ENCODE assay signal across 10 cellular contexts in the genomic region with DNA sequence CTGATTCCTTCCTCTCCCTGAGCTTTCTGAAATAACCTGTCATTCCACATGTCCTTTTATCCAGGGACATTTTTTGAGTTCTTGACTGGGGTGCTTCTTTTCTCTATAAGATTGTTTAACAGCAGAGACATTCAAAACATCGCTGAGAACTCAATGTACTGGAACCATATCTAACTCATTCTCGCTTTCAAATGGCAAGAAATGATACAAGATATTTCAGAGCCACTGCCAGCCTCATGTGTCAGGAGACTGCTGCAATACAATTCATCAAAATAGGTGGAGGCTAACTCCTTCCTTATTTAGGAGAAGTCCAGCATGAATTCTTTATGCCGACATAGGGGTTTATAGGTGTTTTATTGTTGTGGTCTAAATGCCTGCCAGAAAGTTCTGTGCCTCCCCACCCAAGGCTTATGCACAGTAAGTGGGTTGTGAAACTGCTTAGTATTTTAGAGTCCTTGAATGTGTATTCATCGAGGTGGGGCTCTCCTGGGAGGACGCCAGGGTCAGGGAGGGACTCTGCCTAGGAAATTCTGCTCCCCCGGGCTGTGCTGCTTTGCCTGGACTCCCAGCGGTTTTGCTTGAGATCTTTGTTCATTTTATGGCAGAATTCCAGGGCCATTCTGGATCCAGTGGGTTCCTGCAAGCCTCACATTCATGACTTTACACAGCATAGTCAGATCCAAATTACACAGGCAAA. TPM values are rescaled to one million over a fixed set of nuclear protein-coding genes. Genes with fewer than 3 reads are reported as not detected.
DNase-seq lines count a peak whose midpoint lies in the region; ATAC-seq and TF ChIP-seq lines count a peak whose summit lies in the region.
"Had no signal": no experiment of that assay in that cellular context is flagged by ENCODE, and none has a peak within 500 bp of the region (broad histone marks: within the 10 kb centered on the region; RNA-seq: fewer than 3 reads in every experiment).

No MANE protein-coding gene starts in this region.

- no peaks in the 10 kb centered on the region for H3K27me3 ChIP-seq in A673 (replicated peaks; ENCODE audit: insufficient read depth, low read depth, low read length, poor library complexity)
- H3K27me3 ChIP-seq in esophagus (ENCODE audit: control insufficient read depth in 1 of 2, insufficient read depth in 2 of 2, low read length in 2 of 2) = no peaks in the 10 kb centered on the region

- CTCF ChIA-PET in A673 (lab: Charles Lee) = no interaction called here

- DNase-seq in A673 (ENCODE audit: low spot score) = peak; percentile 19
- DNase-seq in NCI-H226 = peak; percentile 97
- DNase-seq in myocyte (ENCODE audit: low read depth) = peak; percentile 65
- no peak for DNase-seq in NCI-H2196 (lab: John Stamatoyannopoulos, UW; ENCODE audit: unreplicated experiment)
- DNase-seq: activated effector memory CD4-positive, alpha-beta T cell treated with Interleukin-2 at 50 U/mL for 16 hours had no signal

- intact Hi-C loops in A673 (cut with micrococcal nuclease; ENCODE audit: unreplicated experiment) = no loop called here

- no peak overlapping the region for H3K27ac ChIP-seq in A673 (ENCODE audit: low read depth, low read length, poor library complexity, severe bottlenecking)
- peak overlapping the region; percentile 81 to 89 for H3K27ac ChIP-seq in esophagus (ENCODE audit: low read depth in 2 of 2, low read length in 1 of 2)
- H3K27ac ChIP-seq: C4-2B had no signal

- 17 to 31% methylated on average over 7 of the region's 7 CpGs for WGBS in esophagus, 2 donors

- H3K4me1 ChIP-seq in A673 (ENCODE audit: insufficient read depth, low read length, poor library complexity, severe bottlenecking) = peaks cover 19% of the 10 kb centered on the region
- peaks cover 0 to 2% of the 10 kb centered on the region in 2 donors for H3K4me1 ChIP-seq in esophagus (ENCODE audit: control insufficient read depth in 2 of 2, insufficient read depth in 2 of 2, low read length in 1 of 2)

- H3K36me3 ChIP-seq in A673 (ENCODE audit: insufficient read depth, low read length, poor library complexity, severe bottlenecking) (no peaks in the 10 kb centered on the region), esophagus (ENCODE audit: control insufficient read depth in 2 of 2, insufficient read depth in 2 of 2, low read length in 1 of 2) (no peaks in the 10 kb centered on the region)

- POLR2A ChIA-PET in A673 (lab: Charles Lee; ENCODE audit: low non-redundant PET) = interaction anchor here (0.6 kb wide), 1 partner anchor 217 kb away, joined by 3 read pairs; no protein-coding TSS in a partner anchor

- H3K4me3 ChIP-seq in A673 (ENCODE audit: low read depth, low read length, poor library complexity, severe bottlenecking) = no peak overlapping the region
- no peak overlapping the region for H3K4me3 ChIP-seq in esophagus (ENCODE audit: low read depth in 1 of 2, low read length in 2 of 2)

- ATAC-seq in HG03571 (IDR thresholded peaks at IDR 0.05; ENCODE audit: unreplicated experiment) (no peak), HG03196 (IDR thresholded peaks at IDR 0.05; ENCODE audit: unreplicated experiment) (no peak), HG03354 (IDR thresholded peaks at IDR 0.05; ENCODE audit: poor library complexity, severe bottlenecking, unreplicated experiment) (no peak)

- TF ChIP-seq CTCF in A673 (conservative IDR thresholded peaks at IDR 0.05; ENCODE audit: low read depth, low read length) = no peak

- H3K9me3 ChIP-seq in A673 (ENCODE audit: low read depth, low read length, poor library complexity, severe bottlenecking) = no peaks in the 10 kb centered on the region
- no peaks in the 10 kb centered on the region for H3K9me3 ChIP-seq in esophagus (ENCODE audit: control insufficient read depth in 2 of 2, insufficient read depth in 1 of 2, low read depth in 1 of 2, low read length in 1 of 2)

- BruUV-seq in A673 (replicated peaks; lab: Mats Ljungman, UMichigan) = no TSS peak

RNA-seq across cellular contexts. Expression of gene ZNF474, which starts 53.9 kb away (rescaled TPM):
- total RNA-seq in A673 (2021) (not detected in 2 replicates), myocyte (5.9 and 8.3 TPM in 2 replicates)
- polyA plus RNA-seq in esophagus = under 1 TPM; 0.04 to 0.06 TPM
- polyA plus RNA-seq in myocyte (2012) = 3.6 TPM
